8 cellular contexts compared by ENCODE assay signal in the genomic region with DNA sequence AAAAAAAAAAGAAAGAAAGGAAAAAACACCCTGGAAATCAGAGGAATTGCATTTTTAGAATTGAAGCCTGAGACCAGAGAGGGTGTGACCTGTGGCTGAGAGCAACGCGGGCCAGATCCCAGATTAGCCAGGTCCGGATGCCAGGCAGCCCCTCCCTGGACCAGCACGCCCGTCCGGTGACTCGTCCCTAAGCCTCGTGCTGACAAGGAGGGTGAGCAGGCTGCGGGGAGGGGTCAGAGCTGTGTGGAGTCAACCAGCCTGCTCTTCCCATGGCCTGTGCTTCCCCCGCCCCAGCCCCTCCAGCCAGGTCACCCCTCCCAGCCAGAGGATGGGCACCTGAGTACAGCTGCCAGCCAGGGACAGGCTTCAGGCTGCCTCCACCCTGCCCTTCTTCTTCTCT. TPM values are rescaled to one million over a fixed set of nuclear protein-coding genes. Genes with fewer than 3 reads are reported as not detected.
DNase-seq lines count a peak whose midpoint lies in the region; ATAC-seq lines count a peak whose summit lies in the region.

No MANE protein-coding gene starts in this region.

- H3K4me2 ChIP-seq in Karpas-422 (ENCODE audit: low read depth, low read length, poor library complexity, severe bottlenecking) = peak overlapping the region; percentile 65

- H3K4me1 Mint-ChIP-seq in stimulated activated naive CD8-positive, alpha-beta T cell treated with anti-CD3 and anti-CD28 coated beads, Interleukin-15, amount 100 ng/mL, for 72 hours = peaks cover 27% of the 10 kb centered on the region

- H3K4me3 ChIP-seq in Karpas-422 (ENCODE audit: low read length) = peak overlapping the region; percentile 42

- peaks cover 48% of the 10 kb centered on the region for H3K4me1 ChIP-seq in Karpas-422 (ENCODE audit: low read length)

- H3K9ac ChIP-seq in Karpas-422 (ENCODE audit: low read length) = peak overlapping the region; percentile 54

- peak overlapping the region; percentile 97 for H2AFZ ChIP-seq in Karpas-422 (ENCODE audit: low read length)

- no peaks in the 10 kb centered on the region for H3K9me3 Mint-ChIP-seq in stimulated activated naive CD8-positive, alpha-beta T cell treated with anti-CD3 and anti-CD28 coated beads, Interleukin-15, amount 100 ng/mL, for 72 hours

- H3K9me2 ChIP-seq in Karpas-422 (replicated peaks; ENCODE audit: insufficient read depth, low read length) = no peaks in the 10 kb centered on the region

- H3K27me3 ChIP-seq in Karpas-422 (ENCODE audit: low read length) = no peaks in the 10 kb centered on the region

- H3K4me3 Mint-ChIP-seq in stimulated activated naive CD8-positive, alpha-beta T cell treated with anti-CD3 and anti-CD28 coated beads, Interleukin-15, amount 100 ng/mL, for 72 hours = peak overlapping the region; percentile 74 to 80

- ATAC-seq in stimulated activated naive CD8-positive, alpha-beta T cell treated with anti-CD3 and anti-CD28 coated beads, Interleukin-15, amount 100 ng/mL, for 72 hours = peak; percentile 3
- ATAC-seq in GM19035 (IDR thresholded peaks at IDR 0.05; ENCODE audit: unreplicated experiment) = no peak

- H3K79me2 ChIP-seq in Karpas-422 (ENCODE audit: low read length) = peaks cover 9% of the 10 kb centered on the region

- H3K27ac Mint-ChIP-seq in stimulated activated naive CD8-positive, alpha-beta T cell treated with anti-CD3 and anti-CD28 coated beads, Interleukin-15, amount 100 ng/mL, for 72 hours = peak overlapping the region in 1 of 2 donors; percentile 34

- DNase-seq in AG20443 (ENCODE audit: low spot score) (peak; percentile 90), Karpas-422 (peak; percentile 51), hepatic stellate cell (ENCODE audit: low spot score) (peak; percentile 80), NOMO-1 treated with dmso at 0.1 percent for 144 hours (lab: John Stamatoyannopoulos, UW; ENCODE audit: unreplicated experiment) (no peak), NCI-H146 treated with DMSO at 0.1 percent for 48 hours (lab: John Stamatoyannopoulos, UW; ENCODE audit: unreplicated experiment) (no peak)
- peak; percentile 16 for DNase-seq in activated naive CD4-positive, alpha-beta T cell treated with anti-CD3 and anti-CD28 coated beads, Interleukin-2, amount 50 U/mL, for 16 hours
- no peak for DNase-seq in stimulated activated naive CD8-positive, alpha-beta T cell treated with anti-CD3 and anti-CD28 coated beads, Interleukin-15, amount 100 ng/mL, for 72 hours

- peaks cover 26% of the 10 kb centered on the region for H3K27me3 Mint-ChIP-seq in stimulated activated naive CD8-positive, alpha-beta T cell treated with anti-CD3 and anti-CD28 coated beads, Interleukin-15, amount 100 ng/mL, for 72 hours

- H3K36me3 ChIP-seq in Karpas-422 (ENCODE audit: insufficient read depth, low read length) = no peaks in the 10 kb centered on the region

- H4K20me1 ChIP-seq in Karpas-422 (ENCODE audit: insufficient read depth, low read depth, low read length) = peaks cover 2% of the 10 kb centered on the region

- H3K27ac ChIP-seq in Karpas-422 (ENCODE audit: low read length) = peak overlapping the region; percentile 13; the same call in 1 of the 2 replicates

- H3K9me3 ChIP-seq in Karpas-422 (ENCODE audit: low read length) = no peaks in the 10 kb centered on the region

RNA-seq across cellular contexts. Expression of gene KLC1, which starts 4.2 kb away (rescaled TPM):
- total RNA-seq in Karpas-422 (2014; rRNA removed; shearing (Covaris generic); ENCODE audit: low replicate concordance) = 144 and 266 TPM in 2 replicates

Comparison
In these comparisons a context has a peak if more than half of its experiments do, and no peak if none do; other contexts are left out.
1. DNase-seq: peak in AG20443 (single experiment), Karpas-422 (single experiment), activated naive CD4-positive, alpha-beta T cell treated with anti-CD3 and anti-CD28 coated beads, Interleukin-2, amount 50 U/mL, for 16 hours (single experiment) and hepatic stellate cell (single experiment); none in stimulated activated naive CD8-positive, alpha-beta T cell treated with anti-CD3 and anti-CD28 coated beads, Interleukin-15, amount 100 ng/mL, for 72 hours (0 of 2), NOMO-1 treated with dmso at 0.1 percent for 144 hours (single experiment) and NCI-H146 treated with DMSO at 0.1 percent for 48 hours (single experiment).